Comparison of ENCODE assay signal across 8 cellular contexts in the genomic region with DNA sequence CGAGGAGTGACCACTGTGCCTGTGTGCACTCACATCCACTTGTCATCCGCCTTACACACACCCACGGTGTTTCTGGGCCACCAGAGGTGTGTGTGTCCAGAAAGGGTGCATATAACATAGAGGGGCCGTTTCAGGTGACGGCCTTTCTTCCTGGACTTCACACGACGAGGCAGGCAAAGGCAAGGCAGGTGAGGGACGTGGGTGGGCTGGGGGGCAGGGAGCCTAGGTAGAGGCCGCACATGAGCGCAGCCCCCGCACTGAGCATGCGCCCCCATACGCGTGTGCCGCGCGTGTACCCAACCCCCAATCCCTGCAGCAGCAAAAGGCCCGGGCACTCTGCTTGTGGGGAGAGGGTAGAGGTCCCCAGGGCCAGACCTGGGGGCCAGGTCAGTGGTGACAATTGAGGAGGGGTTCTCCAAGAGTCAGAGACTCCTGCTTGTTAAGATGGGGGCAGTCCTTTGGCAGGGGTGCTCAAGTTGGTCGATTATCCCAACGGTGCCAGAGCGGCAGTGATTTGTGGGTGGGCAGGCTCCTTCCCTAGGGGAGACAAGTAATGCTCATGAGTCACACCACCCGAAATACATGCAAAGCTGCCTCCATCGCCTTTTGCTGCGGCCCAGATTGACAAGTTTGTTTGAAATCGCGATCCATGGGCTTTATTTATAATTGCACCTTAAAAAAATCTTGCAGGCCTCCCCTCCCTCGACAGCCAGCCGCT. TPM values are rescaled to one million over a fixed set of nuclear protein-coding genes. Genes with fewer than 3 reads are reported as not detected.
DNase-seq lines count a peak whose midpoint lies in the region; ATAC-seq and TF ChIP-seq lines count a peak whose summit lies in the region.

No MANE protein-coding gene starts in this region.

- peaks cover 65% of the 10 kb centered on the region for H3K4me1 Mint-ChIP-seq in CD4-positive, alpha-beta T cell (ENCODE audit: low read depth)
- H3K4me1 Mint-ChIP-seq in activated T-cell treated with anti-CD3 and anti-CD28 coated beads, Interleukin-2, amount 50 U/mL, for 24 hours (ENCODE audit: low read depth): peaks cover 71% of the 10 kb centered on the region
- H3K4me1 Mint-ChIP-seq in glutamatergic neuron (ENCODE audit: low read depth, unreplicated experiment): peaks cover 21% of the 10 kb centered on the region

- peak overlapping the region; percentile 92 for H3K4me3 Mint-ChIP-seq in CD4-positive, alpha-beta T cell
- H3K4me3 Mint-ChIP-seq in activated T-cell treated with anti-CD3 and anti-CD28 coated beads, Interleukin-2, amount 50 U/mL, for 24 hours: peak overlapping the region; percentile 79
- H3K4me3 Mint-ChIP-seq in glutamatergic neuron (ENCODE audit: unreplicated experiment): peak overlapping the region; percentile 87

- intact Hi-C loops in CD4-positive, alpha-beta T cell (cut with DNase I, micrococcal nuclease): no loop called here

- H3K36me3 Mint-ChIP-seq in CD4-positive, alpha-beta T cell (ENCODE audit: low read depth): peaks cover 4% of the 10 kb centered on the region
- H3K36me3 Mint-ChIP-seq in activated T-cell treated with anti-CD3 and anti-CD28 coated beads, Interleukin-2, amount 50 U/mL, for 24 hours (ENCODE audit: low read depth): peaks cover 26% of the 10 kb centered on the region
- H3K36me3 Mint-ChIP-seq in glutamatergic neuron (ENCODE audit: unreplicated experiment): no peaks in the 10 kb centered on the region

- CTCF ChIA-PET in CD4-positive, alpha-beta T cell (lab: Charles Lee): interaction anchor here (1.7 to 4.9 kb wide), 5 partner anchors 10 to 49 kb away, joined by 8 to 96 read pairs (median 19); a partner anchor contains a TSS

- no peak for ATAC-seq in CD4-positive, alpha-beta T cell (ENCODE audit: poor library complexity)
- no peak for ATAC-seq in HG02623 (IDR thresholded peaks at IDR 0.05; ENCODE audit: unreplicated experiment)

- peak overlapping the region; percentile 86 for H3K27ac Mint-ChIP-seq in CD4-positive, alpha-beta T cell
- H3K27ac Mint-ChIP-seq in activated T-cell treated with anti-CD3 and anti-CD28 coated beads, Interleukin-2, amount 50 U/mL, for 24 hours: peak overlapping the region; percentile 92
- H3K27ac Mint-ChIP-seq in glutamatergic neuron (ENCODE audit: unreplicated experiment): peak overlapping the region; percentile 41

- H3K9me3 ChIP-seq in CD4-positive, alpha-beta T cell (ENCODE audit: control insufficient read depth, low read length): no peaks in the 10 kb centered on the region

- DNase-seq in CD4-positive, alpha-beta T cell: no peak
- peak; percentile 35 for DNase-seq in Jurkat, Clone E6-1 (ENCODE audit: low read depth, low spot score)
- DNase-seq in activated T-cell treated with anti-CD3 and anti-CD28 coated beads, Interleukin-2, amount 50 U/mL, for 24 hours: peak; percentile 60
- peak; percentile 15 for DNase-seq in glutamatergic neuron
- peak; percentile 69 for DNase-seq in retinal pigment epithelial cell (ENCODE audit: low read depth)
- no peak for DNase-seq in cortex of kidney (lab: John Stamatoyannopoulos, UW)
- DNase-seq in GM19240 (ENCODE audit: insufficient read length, low spot score): no peak

- peak overlapping the region; percentile 64 for H3K27ac ChIP-seq in CD4-positive, alpha-beta T cell (ENCODE audit: low read depth, low read length)

- POLR2A ChIA-PET in CD4-positive, alpha-beta T cell (lab: Charles Lee): interaction anchor here (1.8 to 3.2 kb wide), 4 partner anchors 10 to 27 kb away, joined by 8 to 29 read pairs (median 21); a partner anchor contains a TSS

- H3K4me3 ChIP-seq in Jurkat, Clone E6-1 (ENCODE audit: low read length): peak overlapping the region; percentile 87
- peak overlapping the region; percentile 46 for H3K4me3 ChIP-seq in retinal pigment epithelial cell (ENCODE audit: low read length)

- TF ChIP-seq CTCF in CD4-positive, alpha-beta T cell (IDR thresholded peaks at IDR 0.05): no peak
- TF ChIP-seq CTCF in glutamatergic neuron (IDR thresholded peaks at IDR 0.05; ENCODE audit: partially characterized antibody, unreplicated experiment) (no peak), retinal pigment epithelial cell (conservative IDR thresholded peaks at IDR 0.05; ENCODE audit: low read depth, low read length) (no peak)

- H3K9me3 Mint-ChIP-seq in CD4-positive, alpha-beta T cell: no peaks in the 10 kb centered on the region
- no peaks in the 10 kb centered on the region for H3K9me3 Mint-ChIP-seq in activated T-cell treated with anti-CD3 and anti-CD28 coated beads, Interleukin-2, amount 50 U/mL, for 24 hours
- peaks cover 4% of the 10 kb centered on the region for H3K9me3 Mint-ChIP-seq in glutamatergic neuron (ENCODE audit: unreplicated experiment)

- H3K27me3 Mint-ChIP-seq in CD4-positive, alpha-beta T cell: no peaks in the 10 kb centered on the region
- no peaks in the 10 kb centered on the region for H3K27me3 Mint-ChIP-seq in activated T-cell treated with anti-CD3 and anti-CD28 coated beads, Interleukin-2, amount 50 U/mL, for 24 hours
- H3K27me3 Mint-ChIP-seq in glutamatergic neuron (ENCODE audit: unreplicated experiment): peaks cover 14% of the 10 kb centered on the region

- no peaks in the 10 kb centered on the region for H3K27me3 ChIP-seq in CD4-positive, alpha-beta T cell (ENCODE audit: control insufficient read depth, insufficient read depth, low read length)

RNA-seq across cellular contexts. Expression of a gene that starts 1.0 kb away (rescaled TPM):
- total RNA-seq in CD4-positive, alpha-beta T cell: 10 to 100 TPM; 35.8 to 36.7 TPM
- polyA plus RNA-seq in Jurkat, Clone E6-1 (2012; ENCODE audit: insufficient read depth, insufficient read length): 65.7 TPM
- total RNA-seq in glutamatergic neuron (ENCODE audit: unreplicated experiment): 46.7 TPM

RNA-seq across cellular contexts. Expression of a gene that starts 2.5 kb away (rescaled TPM):
- 1 to 10 TPM; 2.1 to 3.0 TPM for total RNA-seq in CD4-positive, alpha-beta T cell
- 41.1 TPM for polyA plus RNA-seq in Jurkat, Clone E6-1 (2012; ENCODE audit: insufficient read depth, insufficient read length)
- total RNA-seq in glutamatergic neuron (ENCODE audit: unreplicated experiment): 123 TPM

RNA-seq across cellular contexts. Expression of a gene that starts 21.9 kb away (rescaled TPM):
- total RNA-seq in CD4-positive, alpha-beta T cell: 10 to 100 TPM; 45.8 to 47.7 TPM
- 53.2 TPM for polyA plus RNA-seq in Jurkat, Clone E6-1 (2012; ENCODE audit: insufficient read depth, insufficient read length)
- total RNA-seq in glutamatergic neuron (ENCODE audit: unreplicated experiment): 14.3 TPM

RNA-seq across cellular contexts. Expression of a gene that starts 23.6 kb away (rescaled TPM):
- total RNA-seq in CD4-positive, alpha-beta T cell: 1 to 10 TPM; 4.1 to 4.9 TPM
- 7.6 TPM for polyA plus RNA-seq in Jurkat, Clone E6-1 (2012; ENCODE audit: insufficient read depth, insufficient read length)
- 2.5 TPM for total RNA-seq in glutamatergic neuron (ENCODE audit: unreplicated experiment)

RNA-seq across cellular contexts. Expression of a gene that starts 32.3 kb away (rescaled TPM):
- total RNA-seq in CD4-positive, alpha-beta T cell: 1 to 10 TPM; 2.8 to 3.3 TPM
- polyA plus RNA-seq in Jurkat, Clone E6-1 (2012; ENCODE audit: insufficient read depth, insufficient read length): 1.7 TPM
- 1.4 TPM for total RNA-seq in glutamatergic neuron (ENCODE audit: unreplicated experiment)

Comparison
In these comparisons a context has a peak if more than half of its experiments do, and no peak if none do; other contexts are left out.
1. DNase-seq: peak in Jurkat, Clone E6-1 (single experiment), activated T-cell treated with anti-CD3 and anti-CD28 coated beads, Interleukin-2, amount 50 U/mL, for 24 hours (single experiment), glutamatergic neuron (single experiment) and retinal pigment epithelial cell (single experiment); none in CD4-positive, alpha-beta T cell (0 of 10), cortex of kidney (single experiment) and GM19240 (single experiment).
2. H3K27ac Mint-ChIP-seq: peak in every context shown above with its lines; median percentile 92 in activated T-cell treated with anti-CD3 and anti-CD28 coated beads, Interleukin-2, amount 50 U/mL, for 24 hours; 86 in CD4-positive, alpha-beta T cell; 41 in glutamatergic neuron.
3. RNA of a gene that starts 2.5 kb away (total RNA-seq): 123 TPM in glutamatergic neuron (single experiment); 2.1 to 3.0 TPM in CD4-positive, alpha-beta T cell; every median in the first group is over 10 times any median in the second.
4. Peak in every context shown above with its lines, with median percentiles within 50 percentile points of each other: H3K4me3 Mint-ChIP-seq.